8 cellular contexts compared by ENCODE assay signal in genomic region chr6:46652232-46652602, GRCh38. TPM values are rescaled to one million over a fixed set of nuclear protein-coding genes. Genes with fewer than 3 reads are reported as not detected.
DNase-seq lines count a peak whose midpoint lies in the region; ATAC-seq and TF ChIP-seq lines count a peak whose summit lies in the region.

No MANE protein-coding gene starts in this region.

- 0% methylated on average over 6 of the region's 6 CpGs for WGBS in right lobe of liver (ENCODE audit: insufficient coverage, low coverage, low lambda C conversion rate, missing lambda C conversion rate)
- 2 to 3% methylated on average over 6 of the region's 6 CpGs for WGBS in thyroid gland, 2 donors

- no peaks in the 10 kb centered on the region for H3K36me3 Mint-ChIP-seq in activated T-cell treated with anti-CD3 and anti-CD28 coated beads, Interleukin-2, amount 50 U/mL, for 4 hours (ENCODE audit: insufficient read depth)

- H3K27me3 Mint-ChIP-seq in activated T-cell treated with anti-CD3 and anti-CD28 coated beads, Interleukin-2, amount 50 U/mL, for 4 hours (ENCODE audit: low read depth) = peaks cover 54% of the 10 kb centered on the region

- H3K4me3 ChIP-seq in right lobe of liver (peak overlapping the region; percentile 84 to 92 (median 90)), thyroid gland (replicated peaks in 1 of 3) (peak overlapping the region; percentile 30 to 85 (median 63))

- H3K4me3 Mint-ChIP-seq in activated T-cell treated with anti-CD3 and anti-CD28 coated beads, Interleukin-2, amount 50 U/mL, for 4 hours = peak overlapping the region; percentile 81

- no peak for DNase-seq in activated T-cell treated with anti-CD3 and anti-CD28 coated beads, Interleukin-2, amount 50 U/mL, for 4 hours
- DNase-seq in activated T-cell treated with anti-CD3 and anti-CD28 coated beads, Interleukin-2, amount 50 U/mL, for 1 hour = no peak
- DNase-seq in astrocyte of the hippocampus (ENCODE audit: low read depth, low spot score) = peak; percentile 4
- DNase-seq in right lobe of liver = no peak
- no peak for DNase-seq in thyroid gland
- DNase-seq in retina = no peak

- H3K4me1 Mint-ChIP-seq in activated T-cell treated with anti-CD3 and anti-CD28 coated beads, Interleukin-2, amount 50 U/mL, for 4 hours (ENCODE audit: low read depth) = peaks cover 12% of the 10 kb centered on the region

- H3K27me3 ChIP-seq in right lobe of liver = no peaks in the 10 kb centered on the region
- no peaks in the 10 kb centered on the region for H3K27me3 ChIP-seq in thyroid gland

- H3K9me3 ChIP-seq in right lobe of liver (no peaks in the 10 kb centered on the region), thyroid gland (no peaks in the 10 kb centered on the region)

- no peak for ATAC-seq in activated T-cell treated with anti-CD3 and anti-CD28 coated beads, Interleukin-2, amount 50 U/mL, for 4 hours
- peak in 1 of 4 donors; percentile 8 for ATAC-seq in right lobe of liver
- no peak for ATAC-seq in GM21576 (IDR thresholded peaks at IDR 0.05; ENCODE audit: unreplicated experiment)
- no peak for ATAC-seq in HG02938 (IDR thresholded peaks at IDR 0.05; ENCODE audit: unreplicated experiment)

- H3K4me1 ChIP-seq in right lobe of liver (peaks cover 0 to 9% (median 4%) of the 10 kb centered on the region in 4 donors), thyroid gland (peaks cover 0 to 15% of the 10 kb centered on the region in 2 donors)

- TF ChIP-seq CTCF in right lobe of liver (IDR thresholded peaks at IDR 0.05) = no peak
- no peak for TF ChIP-seq CTCF in thyroid gland (IDR thresholded peaks at IDR 0.05)

- H3K36me3 ChIP-seq in right lobe of liver = peaks cover 0 to 5% (median 0%) of the 10 kb centered on the region in 4 donors
- H3K36me3 ChIP-seq in thyroid gland = no peaks in the 10 kb centered on the region

- H3K9me3 Mint-ChIP-seq in activated T-cell treated with anti-CD3 and anti-CD28 coated beads, Interleukin-2, amount 50 U/mL, for 4 hours = no peaks in the 10 kb centered on the region

- H3K27ac ChIP-seq in right lobe of liver (peak overlapping the region; percentile 60 to 98 (median 92)), thyroid gland (peak overlapping the region in 2 of 3 donors; percentile 82 to 89)

- TF ChIP-seq POLR2A in right lobe of liver (IDR thresholded peaks at IDR 0.05) (no peak), thyroid gland (IDR thresholded peaks at IDR 0.05) (no peak)

- intact Hi-C loops in right lobe of liver (cut with DNase I) (no loop called here), thyroid gland (cut with DNase I) (no loop called here)

RNA-seq across cellular contexts. Expression of gene CYP39A1, which starts 0.4 kb away (rescaled TPM):
- not detected for total RNA-seq in activated T-cell treated with anti-CD3 and anti-CD28 coated beads, Interleukin-2, amount 50 U/mL, for 4 hours
- total RNA-seq in right lobe of liver (10 to 100 TPM; 21.2 to 59.7 (median 37.2) TPM), thyroid gland (10 to 100 TPM in 3 of 4 donors, 1 to 10 TPM in 1; 6.3 to 18.3 (median 13.0) TPM)

RNA-seq across cellular contexts. Expression of gene SLC25A27, which starts 0.6 kb away (rescaled TPM):
- total RNA-seq in activated T-cell treated with anti-CD3 and anti-CD28 coated beads, Interleukin-2, amount 50 U/mL, for 4 hours = under 1 TPM in 2 of 3 donors, not detected in 1; 0.30 to 0.35 TPM
- 10 to 100 TPM in 5 of 6 experiments, 1 to 10 TPM in 1; 8.8 to 21.0 (median 14.2) TPM for total RNA-seq in right lobe of liver
- total RNA-seq in thyroid gland = 10 to 100 TPM; 26.6 to 81.4 (median 46.5) TPM

RNA-seq across cellular contexts. Expression of gene TDRD6, which starts 35.5 kb away (rescaled TPM):
- not detected for total RNA-seq in activated T-cell treated with anti-CD3 and anti-CD28 coated beads, Interleukin-2, amount 50 U/mL, for 4 hours
- 1 to 10 TPM in 2 of 6 experiments, under 1 TPM in 4; 0.13 to 1.4 (median 0.72) TPM for total RNA-seq in right lobe of liver
- total RNA-seq in thyroid gland = 1 to 10 TPM in 3 of 4 donors, under 1 TPM in 1; 0.88 to 1.8 (median 1.4) TPM

Comparison
In these comparisons a context has a peak if more than half of its experiments do, and no peak if none do; other contexts are left out.
1. RNA of gene CYP39A1, which starts 0.4 kb away (total RNA-seq): 21.2 to 59.7 TPM in right lobe of liver and 6.3 to 18.3 TPM in thyroid gland; not detected in activated T-cell treated with anti-CD3 and anti-CD28 coated beads, Interleukin-2, amount 50 U/mL, for 4 hours; every median in the first group is over 4 times any median in the second.
2. RNA of gene SLC25A27, which starts 0.6 kb away (total RNA-seq): 26.6 to 81.4 TPM in thyroid gland and 8.8 to 21.0 TPM in right lobe of liver; 0.30 to 0.35 TPM in activated T-cell treated with anti-CD3 and anti-CD28 coated beads, Interleukin-2, amount 50 U/mL, for 4 hours; every median in the first group is over 4 times any median in the second.